In the genomic region with DNA sequence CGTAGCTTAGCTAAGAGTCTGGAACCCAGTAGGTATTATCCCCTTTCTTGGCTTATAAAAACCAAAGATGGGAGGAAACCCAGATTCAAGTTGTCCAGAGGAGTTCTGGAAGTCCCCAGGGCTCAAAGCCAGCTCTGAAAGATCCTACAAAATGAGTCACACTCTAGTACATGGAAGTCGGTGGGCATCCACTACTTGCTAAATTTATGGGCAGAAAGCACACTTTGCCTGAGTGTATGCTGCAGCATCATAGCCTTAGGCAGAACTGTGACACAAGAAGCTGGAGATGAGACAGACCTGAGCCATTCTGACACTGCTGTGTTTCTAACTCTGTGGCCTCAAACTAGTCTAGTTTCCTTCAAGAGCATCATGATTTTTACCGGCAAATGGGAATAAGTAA, we compare ENCODE assay signal across 23 cellular contexts.
A peak's percentile ranks its signal among the peaks of the same experiment; 100 is the strongest.
DNase-seq lines count a peak whose midpoint lies in the region.
"Had no signal": no experiment of that assay in that cellular context is flagged by ENCODE, and none has a peak within 500 bp of the region (broad histone marks: within the 10 kb centered on the region; RNA-seq: fewer than 3 reads in every experiment).

No MANE protein-coding gene starts in this region.

- H3K27ac ChIP-seq in epithelial cell of prostate (peak overlapping the region; percentile 27), mesenchymal stem cell (ENCODE audit: low read length, poor library complexity, severe bottlenecking) (no peak overlapping the region)
- H3K27ac ChIP-seq: adrenal gland, gastroesophageal sphincter, neural progenitor cell, VCaP had no signal

- H4K8ac ChIP-seq in mesenchymal stem cell (ENCODE audit: low read length), result no peak overlapping the region

- H2BK15ac ChIP-seq in mesenchymal stem cell (ENCODE audit: low read depth, poor library complexity, severe bottlenecking), result no peak overlapping the region

- H3K36me3 ChIP-seq in mesenchymal stem cell (ENCODE audit: control insufficient read depth in 1 of 2, insufficient read depth in 2 of 2, low read depth in 1 of 2, low read length in 2 of 2), result no peaks in the 10 kb centered on the region
- H3K36me3 ChIP-seq: adrenal gland, gastroesophageal sphincter, neural progenitor cell had no signal

- no peak overlapping the region for H3K9ac ChIP-seq in mesenchymal stem cell (ENCODE audit: low read length)
- H3K9ac ChIP-seq: neural progenitor cell had no signal

- H3K4me3 ChIP-seq in mesenchymal stem cell (ENCODE audit: insufficient read depth in 1 of 2, low read depth in 1 of 2, low read length in 2 of 2), result no peak overlapping the region
- H3K4me3 ChIP-seq: adrenal gland, gastroesophageal sphincter, lung, neural progenitor cell had no signal

- H2AK5ac ChIP-seq in mesenchymal stem cell (ENCODE audit: low read length, severe bottlenecking), result no peak overlapping the region

- no peak overlapping the region for H3K14ac ChIP-seq in mesenchymal stem cell (ENCODE audit: low read length in 2 of 2)

- no peak overlapping the region for H2BK5ac ChIP-seq in mesenchymal stem cell (ENCODE audit: low read depth, low read length, poor library complexity, severe bottlenecking)

- H3K9me3 ChIP-seq in mesenchymal stem cell (ENCODE audit: control insufficient read depth, low read length), result no peaks in the 10 kb centered on the region
- H3K9me3 ChIP-seq: adrenal gland, gastroesophageal sphincter had no signal

- H3K27me3 ChIP-seq in mesenchymal stem cell (ENCODE audit: control insufficient read depth in 1 of 2, insufficient read depth in 1 of 2, low read length in 2 of 2), result no peaks in the 10 kb centered on the region
- H3K27me3 ChIP-seq: adrenal gland, gastroesophageal sphincter, neural progenitor cell had no signal

- H4K91ac ChIP-seq in mesenchymal stem cell (ENCODE audit: low read length), result no peak overlapping the region

- WGBS in mesenchymal stem cell, result 71% methylated on average over 2 of the region's 3 CpGs

- H3K79me1 ChIP-seq in mesenchymal stem cell (replicated peaks; ENCODE audit: low read length, poor library complexity, severe bottlenecking), result no peaks in the 10 kb centered on the region

- H3K4me2 ChIP-seq in mesenchymal stem cell (ENCODE audit: low read length, poor library complexity, severe bottlenecking), result no peak overlapping the region
- H3K4me2 ChIP-seq: neural progenitor cell had no signal

- H2BK12ac ChIP-seq in mesenchymal stem cell (ENCODE audit: low read length in 2 of 2), result no peak overlapping the region

- H3K18ac ChIP-seq in mesenchymal stem cell (ENCODE audit: low read depth in 1 of 2, low read length in 2 of 2), result no peak overlapping the region

- H3K4me1 ChIP-seq in mesenchymal stem cell (ENCODE audit: control insufficient read depth, insufficient read depth, low read depth, low read length), result no peaks in the 10 kb centered on the region
- H3K4me1 ChIP-seq: adrenal gland, gastroesophageal sphincter, neural progenitor cell had no signal

- H2AFZ ChIP-seq in mesenchymal stem cell (ENCODE audit: low read depth, low read length), result no peak overlapping the region
- H2AFZ ChIP-seq: neural progenitor cell had no signal

- DNase-seq in GM03348 (ENCODE audit: low spot score) (peak; percentile 15), T1000 (lab: John Stamatoyannopoulos, UW) (peak; percentile 11), epithelial cell of prostate (ENCODE audit: low read depth, low spot score) (no peak), mesenchymal stem cell (peak; percentile 2), globus pallidus (ENCODE audit: low spot score) (no peak), NCI-H345 treated with DMSO at 0.1 percent for 48 hours (lab: John Stamatoyannopoulos, UW; ENCODE audit: unreplicated experiment) (no peak), NCI-H446 (lab: John Stamatoyannopoulos, UW) (no peak)
- DNase-seq: activated CD4-positive, alpha-beta T cell treated with anti-CD3 and anti-CD28 coated beads, Interleukin-2, amount 50 U/mL, for 1 hour; activated CD8-positive, alpha-beta memory T cell treated with anti-CD3 and anti-CD28 coated beads, Interleukin-2, amount 10 ng/mL, durations not matched to agents 7 days and 5 days; activated naive CD4-positive, alpha-beta T cell treated with Interleukin-2 at 50 U/mL for 16 hours; activated T-cell treated with anti-CD3 and anti-CD28 coated beads, Interleukin-2, amount 50 U/mL, for 72 hours; adrenal gland; AML-193; CD4-positive, alpha-beta memory T cell; GDM1; KBM-7; kidney glomerular epithelial cell; NCI-H774; stimulated activated CD4-positive, alpha-beta T cell treated with anti-CD3 and anti-CD28 coated beads, Interleukin-15, amount 100 ng/mL, for 24 hours had no signal

- no peak overlapping the region for H3K23ac ChIP-seq in mesenchymal stem cell (ENCODE audit: low read length in 2 of 2)

- H2BK120ac ChIP-seq in mesenchymal stem cell (ENCODE audit: low read depth, low read length), result no peak overlapping the region

- no peak overlapping the region for H3K4ac ChIP-seq in mesenchymal stem cell (ENCODE audit: low read depth in 1 of 2, low read length in 2 of 2)

Comparison
In these comparisons a context has a peak if more than half of its experiments do, and no peak if none do; other contexts are left out.
1. DNase-seq: peak in GM03348 (single experiment), T1000 (single experiment) and mesenchymal stem cell (single experiment); none in epithelial cell of prostate (single experiment), globus pallidus (single experiment), NCI-H345 treated with DMSO at 0.1 percent for 48 hours (single experiment) and NCI-H446 (0 of 2).